9 cellular contexts compared by ENCODE assay signal in genomic region chr3:168884353-168884903, GRCh38.
DNase-seq lines count a peak whose midpoint lies in the region; ATAC-seq, FAIRE-seq and TF ChIP-seq lines count a peak whose summit lies in the region.
"Had no signal": no experiment of that assay in that cellular context is flagged by ENCODE, and none has a peak within 500 bp of the region (broad histone marks: within the 10 kb centered on the region; RNA-seq: fewer than 3 reads in every experiment).

No MANE protein-coding gene starts in this region.

- CTCF ChIA-PET in SK-N-SH (lab: Yijun Ruan, JAX): interaction anchor here (0.6 to 2.1 kb wide), 3 partner anchors 19 to 139 kb away, joined by 3 to 10 read pairs (median 3); no protein-coding TSS in a partner anchor
- CTCF ChIA-PET in RWPE1 (lab: Yijun Ruan, JAX): no interaction called here

- H3K9ac ChIP-seq in SK-N-SH: no peak overlapping the region
- H3K9ac ChIP-seq: BLaER1 had no signal

- no peak overlapping the region for H3K27ac Mint-ChIP-seq in natural killer cell
- no peak overlapping the region for H3K27ac Mint-ChIP-seq in naive thymus-derived CD8-positive, alpha-beta T cell
- no peak overlapping the region for H3K27ac Mint-ChIP-seq in stimulated activated effector memory CD8-positive, alpha-beta T cell treated with anti-CD3 and anti-CD28 coated beads, Interleukin-12 subunit alpha, Interleukin-12 subunit beta, amount 100 ng/mL, for 72 hours

- no peak for TF ChIP-seq EP300 in SK-N-SH (IDR thresholded peaks at IDR 0.05; ENCODE audit: borderline replicate concordance in 1 of 2, low read depth in 1 of 2, low read length in 1 of 2)

- no peaks in the 10 kb centered on the region for H3F3A ChIP-seq in SK-N-SH (replicated peaks; ENCODE audit: insufficient read depth)

- ATAC-seq in SK-N-SH treated with all-trans-retinoic acid at 6 μM for 48 hours (no peak), foreskin keratinocyte (peak; percentile 95), natural killer cell (no peak)
- no peak for ATAC-seq in naive thymus-derived CD8-positive, alpha-beta T cell
- ATAC-seq in stimulated activated effector memory CD8-positive, alpha-beta T cell treated with anti-CD3 and anti-CD28 coated beads, Interleukin-12 subunit alpha, Interleukin-12 subunit beta, amount 100 ng/mL, for 72 hours: no peak

- H3K4me1 ChIP-seq in SK-N-SH (ENCODE audit: control insufficient read depth in 1 of 2, insufficient read depth in 2 of 2, low read depth in 1 of 2, low read length in 1 of 2) (no peaks in the 10 kb centered on the region), foreskin keratinocyte (peaks cover 5% of the 10 kb centered on the region)
- H3K4me1 ChIP-seq: BLaER1 had no signal

- H2AFZ ChIP-seq in SK-N-SH (ENCODE audit: low read depth): no peak overlapping the region

- H4K20me1 ChIP-seq in SK-N-SH (ENCODE audit: insufficient read depth): no peaks in the 10 kb centered on the region
- H4K20me1 ChIP-seq: BLaER1 had no signal

- POLR2A ChIA-PET in SK-N-SH (lab: Yijun Ruan, JAX) (no interaction called here), RWPE1 (lab: Yijun Ruan, JAX; ENCODE audit: low non-redundant PET) (no interaction called here)
- POLR2A ChIA-PET in naive thymus-derived CD8-positive, alpha-beta T cell (lab: Charles Lee): no interaction called here

- DNase-seq in SK-N-SH (no peak), RWPE1 (ENCODE audit: low spot score) (peak; percentile 78), foreskin keratinocyte (peak; percentile 66 to 86), urothelium cell line (ENCODE audit: low spot score) (peak; percentile 46), natural killer cell (no peak)
- DNase-seq in naive thymus-derived CD8-positive, alpha-beta T cell: no peak
- DNase-seq in stimulated activated effector memory CD8-positive, alpha-beta T cell treated with anti-CD3 and anti-CD28 coated beads, Interleukin-12 subunit alpha, Interleukin-12 subunit beta, amount 100 ng/mL, for 72 hours (ENCODE audit: low spot score in 2 of 2): no peak

- intact Hi-C loops in natural killer cell (cut with micrococcal nuclease): no loop called here

- peaks cover 3 to 4% of the 10 kb centered on the region in 2 donors for H3K9me3 Mint-ChIP-seq in natural killer cell
- H3K9me3 Mint-ChIP-seq in naive thymus-derived CD8-positive, alpha-beta T cell: no peaks in the 10 kb centered on the region
- no peaks in the 10 kb centered on the region for H3K9me3 Mint-ChIP-seq in stimulated activated effector memory CD8-positive, alpha-beta T cell treated with anti-CD3 and anti-CD28 coated beads, Interleukin-12 subunit alpha, Interleukin-12 subunit beta, amount 100 ng/mL, for 72 hours

- TF ChIP-seq RAD21 in SK-N-SH (IDR thresholded peaks at IDR 0.05; ENCODE audit: low read length): no peak

- H3K27ac ChIP-seq in SK-N-SH (ENCODE audit: low read depth in 2 of 2, low read length in 1 of 2) (no peak overlapping the region), RWPE1 (no peak overlapping the region), foreskin keratinocyte (no peak overlapping the region)
- H3K27ac ChIP-seq: BLaER1 had no signal

- no peaks in the 10 kb centered on the region for H3K9me3 ChIP-seq in SK-N-SH
- H3K9me3 ChIP-seq: BLaER1 had no signal

- FAIRE-seq in urothelium cell line (lab: Jason Lieb, UNC): no peak

- no peaks in the 10 kb centered on the region for H3K4me1 Mint-ChIP-seq in natural killer cell
- H3K4me1 Mint-ChIP-seq in naive thymus-derived CD8-positive, alpha-beta T cell: no peaks in the 10 kb centered on the region
- H3K4me1 Mint-ChIP-seq in stimulated activated effector memory CD8-positive, alpha-beta T cell treated with anti-CD3 and anti-CD28 coated beads, Interleukin-12 subunit alpha, Interleukin-12 subunit beta, amount 100 ng/mL, for 72 hours: no peaks in the 10 kb centered on the region

- H3K27me3 ChIP-seq in SK-N-SH (ENCODE audit: insufficient read depth) (no peaks in the 10 kb centered on the region), foreskin keratinocyte (no peaks in the 10 kb centered on the region)
- H3K27me3 ChIP-seq: BLaER1 had no signal

- no peaks in the 10 kb centered on the region for H3K9me2 ChIP-seq in SK-N-SH

- no peak overlapping the region for H3K4me3 ChIP-seq in SK-N-SH (ENCODE audit: low read depth in 2 of 2, low read length in 1 of 2)
- H3K4me3 ChIP-seq: BLaER1 had no signal

- no peaks in the 10 kb centered on the region for H3K79me2 ChIP-seq in SK-N-SH (ENCODE audit: insufficient read depth)

- H3K4me2 ChIP-seq in SK-N-SH: no peak overlapping the region
- H3K4me2 ChIP-seq: BLaER1 had no signal

- TF ChIP-seq CTCF in SK-N-SH (IDR thresholded peaks at IDR 0.05): no peak
- TF ChIP-seq CTCF in RWPE1 (conservative IDR thresholded peaks at IDR 0.05; ENCODE audit: low read depth): no peak
- TF ChIP-seq CTCF in foreskin keratinocyte (conservative IDR thresholded peaks at IDR 0.05): no peak
- no peak for TF ChIP-seq CTCF in natural killer cell (IDR thresholded peaks at IDR 0.05)

- no peaks in the 10 kb centered on the region for H3K36me3 Mint-ChIP-seq in natural killer cell
- H3K36me3 Mint-ChIP-seq in naive thymus-derived CD8-positive, alpha-beta T cell: no peaks in the 10 kb centered on the region
- H3K36me3 Mint-ChIP-seq in stimulated activated effector memory CD8-positive, alpha-beta T cell treated with anti-CD3 and anti-CD28 coated beads, Interleukin-12 subunit alpha, Interleukin-12 subunit beta, amount 100 ng/mL, for 72 hours: no peaks in the 10 kb centered on the region

- H3K4me3 Mint-ChIP-seq in natural killer cell: no peak overlapping the region
- H3K4me3 Mint-ChIP-seq in naive thymus-derived CD8-positive, alpha-beta T cell: no peak overlapping the region
- no peak overlapping the region for H3K4me3 Mint-ChIP-seq in stimulated activated effector memory CD8-positive, alpha-beta T cell treated with anti-CD3 and anti-CD28 coated beads, Interleukin-12 subunit alpha, Interleukin-12 subunit beta, amount 100 ng/mL, for 72 hours

- H3K36me3 ChIP-seq in SK-N-SH (replicated peaks in 1 of 2; ENCODE audit: control insufficient read depth in 1 of 2, insufficient read depth in 2 of 2, low read length in 1 of 2): no peaks in the 10 kb centered on the region
- H3K36me3 ChIP-seq: BLaER1 had no signal

- WGBS in SK-N-SH (ENCODE audit: low lambda C conversion rate): 0% methylated on average over 1 of the region's 1 CpG

- no peaks in the 10 kb centered on the region for H3K27me3 Mint-ChIP-seq in natural killer cell (ENCODE audit: low read depth in 2 of 2)
- H3K27me3 Mint-ChIP-seq in naive thymus-derived CD8-positive, alpha-beta T cell: no peaks in the 10 kb centered on the region

TF ChIP-seq in SK-N-SH, 30 proteins besides CTCF, POLR2A, EP300 and RAD21:
- no peak for TF ChIP-seq JUND (IDR thresholded peaks at IDR 0.05)
- TF ChIP-seq USF1 (IDR thresholded peaks at IDR 0.05; ENCODE audit: borderline replicate concordance, low read depth): peak; percentile 72; the same call in 1 of the 2 replicates

TF ChIP-seq in SK-N-SH treated with all-trans-retinoic acid at 6 μM for 48 hours, 23 proteins besides CTCF, POLR2A, EP300 and RAD21:
- TF ChIP-seq ARNTL (CRISPR knock-in tag; IDR thresholded peaks at IDR 0.05; ENCODE audit: borderline replicate concordance, low read depth) (no peak), SNAI2 (CRISPR knock-in tag; IDR thresholded peaks at IDR 0.05) (no peak), RARB (CRISPR knock-in tag; IDR thresholded peaks at IDR 0.05) (no peak), ISL1 (CRISPR knock-in tag; IDR thresholded peaks at IDR 0.05) (no peak), BACH2 (CRISPR knock-in tag; IDR thresholded peaks at IDR 0.05; ENCODE audit: borderline replicate concordance) (no peak), OSR1 (CRISPR knock-in tag; IDR thresholded peaks at IDR 0.05) (no peak), TOX (CRISPR knock-in tag; IDR thresholded peaks at IDR 0.05; ENCODE audit: borderline replicate concordance) (no peak)
- TF ChIP-seq, protein P1, sequence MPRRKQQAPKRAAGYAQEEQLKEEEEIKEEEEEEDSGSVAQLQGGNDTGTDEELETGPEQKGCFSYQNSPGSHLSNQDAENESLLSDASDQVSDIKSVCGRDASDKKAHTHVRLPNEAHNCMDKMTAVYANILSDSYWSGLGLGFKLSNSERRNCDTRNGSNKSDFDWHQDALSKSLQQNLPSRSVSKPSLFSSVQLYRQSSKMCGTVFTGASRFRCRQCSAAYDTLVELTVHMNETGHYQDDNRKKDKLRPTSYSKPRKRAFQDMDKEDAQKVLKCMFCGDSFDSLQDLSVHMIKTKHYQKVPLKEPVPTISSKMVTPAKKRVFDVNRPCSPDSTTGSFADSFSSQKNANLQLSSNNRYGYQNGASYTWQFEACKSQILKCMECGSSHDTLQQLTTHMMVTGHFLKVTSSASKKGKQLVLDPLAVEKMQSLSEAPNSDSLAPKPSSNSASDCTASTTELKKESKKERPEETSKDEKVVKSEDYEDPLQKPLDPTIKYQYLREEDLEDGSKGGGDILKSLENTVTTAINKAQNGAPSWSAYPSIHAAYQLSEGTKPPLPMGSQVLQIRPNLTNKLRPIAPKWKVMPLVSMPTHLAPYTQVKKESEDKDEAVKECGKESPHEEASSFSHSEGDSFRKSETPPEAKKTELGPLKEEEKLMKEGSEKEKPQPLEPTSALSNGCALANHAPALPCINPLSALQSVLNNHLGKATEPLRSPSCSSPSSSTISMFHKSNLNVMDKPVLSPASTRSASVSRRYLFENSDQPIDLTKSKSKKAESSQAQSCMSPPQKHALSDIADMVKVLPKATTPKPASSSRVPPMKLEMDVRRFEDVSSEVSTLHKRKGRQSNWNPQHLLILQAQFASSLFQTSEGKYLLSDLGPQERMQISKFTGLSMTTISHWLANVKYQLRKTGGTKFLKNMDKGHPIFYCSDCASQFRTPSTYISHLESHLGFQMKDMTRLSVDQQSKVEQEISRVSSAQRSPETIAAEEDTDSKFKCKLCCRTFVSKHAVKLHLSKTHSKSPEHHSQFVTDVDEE (CRISPR knock-in tag; IDR thresholded peaks at IDR 0.05): no peak
- TF ChIP-seq, protein P2, sequence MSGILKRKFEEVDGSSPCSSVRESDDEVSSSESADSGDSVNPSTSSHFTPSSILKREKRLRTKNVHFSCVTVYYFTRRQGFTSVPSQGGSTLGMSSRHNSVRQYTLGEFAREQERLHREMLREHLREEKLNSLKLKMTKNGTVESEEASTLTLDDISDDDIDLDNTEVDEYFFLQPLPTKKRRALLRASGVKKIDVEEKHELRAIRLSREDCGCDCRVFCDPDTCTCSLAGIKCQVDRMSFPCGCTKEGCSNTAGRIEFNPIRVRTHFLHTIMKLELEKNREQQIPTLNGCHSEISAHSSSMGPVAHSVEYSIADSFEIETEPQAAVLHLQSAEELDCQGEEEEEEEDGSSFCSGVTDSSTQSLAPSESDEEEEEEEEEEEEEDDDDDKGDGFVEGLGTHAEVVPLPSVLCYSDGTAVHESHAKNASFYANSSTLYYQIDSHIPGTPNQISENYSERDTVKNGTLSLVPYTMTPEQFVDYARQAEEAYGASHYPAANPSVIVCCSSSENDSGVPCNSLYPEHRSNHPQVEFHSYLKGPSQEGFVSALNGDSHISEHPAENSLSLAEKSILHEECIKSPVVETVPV (CRISPR knock-in tag; IDR thresholded peaks at IDR 0.05): no peak
TF ChIP-seq in SK-N-SH treated with all-trans-retinoic acid at 6 μM for 48 hours: peak in this region for 0.

Comparison
In these comparisons a context has a peak if more than half of its experiments do, and no peak if none do; other contexts are left out.
1. DNase-seq: peak in RWPE1 (single experiment), foreskin keratinocyte (2 of 2) and urothelium cell line (single experiment); none in SK-N-SH (single experiment), natural killer cell (single experiment), naive thymus-derived CD8-positive, alpha-beta T cell (0 of 10) and stimulated activated effector memory CD8-positive, alpha-beta T cell treated with anti-CD3 and anti-CD28 coated beads, Interleukin-12 subunit alpha, Interleukin-12 subunit beta, amount 100 ng/mL, for 72 hours (0 of 2).